Comparison of ENCODE assay signal across 8 cellular contexts in the genomic region with DNA sequence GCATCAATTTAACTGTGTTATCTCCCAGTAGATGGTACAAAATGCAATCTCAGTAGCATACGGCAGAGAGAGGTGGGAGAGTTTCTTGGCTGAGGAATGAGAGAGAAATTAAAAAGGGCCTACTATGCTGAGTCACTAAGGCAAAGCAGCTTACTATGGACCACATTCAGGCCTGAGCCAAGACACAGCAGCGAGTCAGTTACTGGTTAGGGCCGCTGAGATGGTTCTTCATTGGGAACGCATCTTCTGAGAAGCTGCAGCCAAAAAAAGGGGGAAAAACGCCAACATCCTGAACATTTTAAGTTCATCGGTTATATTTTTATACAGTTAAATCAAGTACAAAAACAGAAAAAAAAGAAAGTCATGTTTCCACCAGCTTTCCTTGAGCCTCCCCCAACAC.
"Had no signal": no experiment of that assay in that cellular context is flagged by ENCODE, and none has a peak within 500 bp of the region (broad histone marks: within the 10 kb centered on the region; RNA-seq: fewer than 3 reads in every experiment).

No MANE protein-coding gene starts in this region.

- H3K9me3 ChIP-seq: HAP-1 had no signal

- H3K4me3 ChIP-seq: HAP-1, K562 had no signal

- DNase-seq: GOT3, H7, HFFc6, IMR-90, KG1 had no signal

- H3K9me3 Mint-ChIP-seq: HFFc6 had no signal

- H3K4me3 Mint-ChIP-seq: HFFc6 had no signal

- H3K36me3 ChIP-seq: HAP-1 had no signal

- ATAC-seq: HCT116, K562 had no signal

- H3K27ac Mint-ChIP-seq: HFFc6 had no signal
